In the genomic region with DNA sequence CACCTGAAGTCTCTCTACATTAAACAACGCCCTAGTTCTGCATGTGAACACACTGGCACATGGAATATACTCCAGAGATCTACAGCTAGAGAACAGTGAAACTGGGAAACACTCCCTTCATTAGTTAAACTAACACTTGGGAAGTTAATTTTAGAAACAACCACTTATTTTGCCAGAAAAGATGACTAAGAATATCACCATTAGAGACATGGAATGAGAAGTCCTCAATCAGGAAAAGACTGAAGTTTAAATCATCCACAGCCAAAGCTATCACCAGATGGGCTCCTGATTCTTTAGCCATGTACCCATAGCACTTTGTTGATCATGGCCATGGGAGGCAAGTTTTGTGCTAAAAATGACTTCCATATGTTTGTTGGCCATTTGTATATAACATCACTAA, we compare ENCODE assay signal across 21 cellular contexts.
"Had no signal": no experiment of that assay in that cellular context is flagged by ENCODE, and none has a peak within 500 bp of the region (broad histone marks: within the 10 kb centered on the region; RNA-seq: fewer than 3 reads in every experiment).

No MANE protein-coding gene starts in this region.

- H3K36me3 ChIP-seq: heart left ventricle, left lung, lower lobe of right lung had no signal

- H3K4me1 ChIP-seq: gastrocnemius medialis, left lung, lower lobe of right lung had no signal

- H3K9me3 ChIP-seq: esophagus muscularis mucosa, gastrocnemius medialis, heart left ventricle, left lung, lower lobe of right lung, mucosa of descending colon had no signal

- H3K27me3 ChIP-seq: dorsolateral prefrontal cortex, esophagus muscularis mucosa, gastrocnemius medialis, heart left ventricle, hepatocyte, left lung had no signal

- H2AFZ ChIP-seq: hepatocyte had no signal

- H3K79me2 ChIP-seq: hepatocyte had no signal

- H3K4me3 ChIP-seq: coronary artery, dorsolateral prefrontal cortex, esophagus muscularis mucosa, gastrocnemius medialis, heart left ventricle, hepatocyte, left lung, lower lobe of right lung, mucosa of descending colon had no signal

- H3K4me2 ChIP-seq: hepatocyte had no signal

- DNase-seq: cerebellar nuclear complex; dermis blood vessel endothelial cell; dorsolateral prefrontal cortex; effector CD4-positive, alpha-beta T cell; effector memory CD4-positive, alpha-beta T cell; foreskin fibroblast; foreskin melanocyte; gastrocnemius medialis; heart left ventricle; hypothalamus; immature natural killer cell; left cardiac atrium; left lung; left ventricle myocardium superior; lower lobe of right lung; mesenchymal stem cell; mucosa of descending colon; naive B cell had no signal

- H3K27ac ChIP-seq: coronary artery, esophagus muscularis mucosa, gastrocnemius medialis, heart left ventricle, hepatocyte, left lung, lower lobe of right lung had no signal
